In the genomic region with DNA sequence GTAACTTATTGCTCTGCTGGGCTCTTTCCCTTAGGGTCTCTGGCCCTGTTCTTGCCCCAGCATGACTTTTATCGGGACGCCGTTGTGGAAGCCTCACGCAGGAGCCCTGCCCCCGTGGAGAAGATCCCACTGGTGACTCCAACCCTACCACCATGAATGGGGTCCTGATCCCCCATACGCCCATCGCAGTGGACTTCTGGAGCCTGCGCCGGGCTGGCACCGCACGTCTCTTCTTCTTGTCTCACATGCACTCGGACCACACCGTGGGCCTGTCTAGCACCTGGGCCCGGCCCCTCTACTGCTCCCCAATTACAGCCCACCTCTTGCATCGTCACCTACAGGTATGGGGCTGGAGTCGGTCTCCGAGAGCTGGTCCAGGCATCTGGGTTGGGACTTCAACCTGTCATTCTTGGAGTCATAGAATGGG, we compare ENCODE assay signal across 1 cellular context.
TF ChIP-seq lines count a peak whose summit lies in the region.

No MANE protein-coding gene starts in this region.

TF ChIP-seq in K562, 482 proteins besides CTCF, POLR2A, EP300 and RAD21 (continued from another document):
- TF ChIP-seq, protein P1, sequence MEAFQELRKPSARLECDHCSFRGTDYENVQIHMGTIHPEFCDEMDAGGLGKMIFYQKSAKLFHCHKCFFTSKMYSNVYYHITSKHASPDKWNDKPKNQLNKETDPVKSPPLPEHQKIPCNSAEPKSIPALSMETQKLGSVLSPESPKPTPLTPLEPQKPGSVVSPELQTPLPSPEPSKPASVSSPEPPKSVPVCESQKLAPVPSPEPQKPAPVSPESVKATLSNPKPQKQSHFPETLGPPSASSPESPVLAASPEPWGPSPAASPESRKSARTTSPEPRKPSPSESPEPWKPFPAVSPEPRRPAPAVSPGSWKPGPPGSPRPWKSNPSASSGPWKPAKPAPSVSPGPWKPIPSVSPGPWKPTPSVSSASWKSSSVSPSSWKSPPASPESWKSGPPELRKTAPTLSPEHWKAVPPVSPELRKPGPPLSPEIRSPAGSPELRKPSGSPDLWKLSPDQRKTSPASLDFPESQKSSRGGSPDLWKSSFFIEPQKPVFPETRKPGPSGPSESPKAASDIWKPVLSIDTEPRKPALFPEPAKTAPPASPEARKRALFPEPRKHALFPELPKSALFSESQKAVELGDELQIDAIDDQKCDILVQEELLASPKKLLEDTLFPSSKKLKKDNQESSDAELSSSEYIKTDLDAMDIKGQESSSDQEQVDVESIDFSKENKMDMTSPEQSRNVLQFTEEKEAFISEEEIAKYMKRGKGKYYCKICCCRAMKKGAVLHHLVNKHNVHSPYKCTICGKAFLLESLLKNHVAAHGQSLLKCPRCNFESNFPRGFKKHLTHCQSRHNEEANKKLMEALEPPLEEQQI (IDR thresholded peaks at IDR 0.05): peak; percentile 13; the same call in 1 of the 2 replicates
- TF ChIP-seq SMARCA4 (IDR thresholded peaks at IDR 0.05) (peak; percentile 60; the same call in 1 of the 2 replicates), RBBP5 (IDR thresholded peaks at IDR 0.05; ENCODE audit: borderline replicate concordance, insufficient read depth, low read length, poor library complexity, severe bottlenecking) (peak; percentile 64), MEF2A (IDR thresholded peaks at IDR 0.05; ENCODE audit: control insufficient read depth, low read depth, low read length) (no peak), ZFP30 (CRISPR knock-in tag; IDR thresholded peaks at IDR 0.05; ENCODE audit: borderline replicate concordance) (no peak), ZNF589 (CRISPR knock-in tag; IDR thresholded peaks at IDR 0.05; ENCODE audit: low read depth) (0 out of 2 replicates have a peak, but pooled peaks have one; percentile 25), POLR2B (IDR thresholded peaks at IDR 0.05; ENCODE audit: low read depth, partially characterized antibody) (peak; percentile 78), KLF16 (IDR thresholded peaks at IDR 0.05) (no peak), E4F1 (CRISPR knock-in tag; IDR thresholded peaks at IDR 0.05; ENCODE audit: borderline replicate concordance) (no peak), ZBTB17 (CRISPR knock-in tag; IDR thresholded peaks at IDR 0.05) (no peak), SMARCC2 (IDR thresholded peaks at IDR 0.05; ENCODE audit: low read depth) (peak; percentile 52; the same call in 1 of the 2 replicates), HSF4 (CRISPR knock-in tag; IDR thresholded peaks at IDR 0.05; ENCODE audit: borderline replicate concordance) (no peak), SAFB (IDR thresholded peaks at IDR 0.05; ENCODE audit: borderline replicate concordance, low read depth, low read length) (0 out of 2 replicates have a peak, but pooled peaks have one; percentile 79), SMAD1 (IDR thresholded peaks at IDR 0.05; ENCODE audit: low read depth, low read length, partially characterized antibody) (no peak), NEUROD1 (IDR thresholded peaks at IDR 0.05; ENCODE audit: borderline replicate concordance, low read depth, low read length, partially characterized antibody) (no peak), TOE1 (IDR thresholded peaks at IDR 0.05; ENCODE audit: borderline replicate concordance) (0 out of 2 replicates have a peak, but pooled peaks have one; percentile 17), TOE1 (CRISPR knock-in tag; IDR thresholded peaks at IDR 0.05; ENCODE audit: borderline replicate concordance, low read depth) (no peak), CREB1 (IDR thresholded peaks at IDR 0.05) (no peak; the same call in 1 of the 2 replicates), CREB1 (CRISPR knock-in tag; IDR thresholded peaks at IDR 0.05) (no peak), SP2 (IDR thresholded peaks at IDR 0.05; ENCODE audit: extremely low read depth, low read depth, low read length, poor library complexity, severe bottlenecking) (peak; percentile 22), MIER1 (IDR thresholded peaks at IDR 0.05; ENCODE audit: low read depth) (peak; percentile 40; the same call in 1 of the 2 replicates), DNMT1 (IDR thresholded peaks at IDR 0.05) (0 out of 2 replicates have a peak, but pooled peaks have one; percentile 60), ZNF512 (tag; IDR thresholded peaks at IDR 0.05) (peak; percentile 98), MTA1 (IDR thresholded peaks at IDR 0.05; ENCODE audit: borderline replicate concordance) (peak; percentile 53; the same call in 1 of the 2 replicates), GATAD2A (IDR thresholded peaks at IDR 0.05) (0 out of 2 replicates have a peak, but pooled peaks have one; percentile 1), TAF7 (tag; IDR thresholded peaks at IDR 0.05) (peak; percentile 59; the same call in 1 of the 2 replicates), FOXK2 (conservative IDR thresholded peaks at IDR 0.05 in 1 of 2, IDR thresholded peaks at IDR 0.05 in 1 of 2; ENCODE audit: low read depth in 2 of 2) (no peak), TAF9B (IDR thresholded peaks at IDR 0.05; ENCODE audit: partially characterized antibody) (peak; percentile 43), ZNF785 (CRISPR knock-in tag; IDR thresholded peaks at IDR 0.05) (no peak), EP400 (IDR thresholded peaks at IDR 0.05) (peak; percentile 33), RCOR1 (IDR thresholded peaks at IDR 0.05; ENCODE audit: borderline replicate concordance in 1 of 2, low read depth in 2 of 2, low read length in 2 of 2) (no peak), ATF7 (IDR thresholded peaks at IDR 0.05) (no peak), NCOA1 (IDR thresholded peaks at IDR 0.05; ENCODE audit: low read depth) (no peak), RFX7 (CRISPR knock-in tag; IDR thresholded peaks at IDR 0.05) (no peak), ZNF408 (CRISPR knock-in tag; IDR thresholded peaks at IDR 0.05; ENCODE audit: low read depth) (no peak), SMAD3 (CRISPR knock-in tag; conservative IDR thresholded peaks at IDR 0.05) (no peak), CCAR2 (IDR thresholded peaks at IDR 0.05; ENCODE audit: low read depth, low read length) (no peak), HINFP (tag; conservative IDR thresholded peaks at IDR 0.05; ENCODE audit: low read depth) (0 out of 2 replicates have a peak, but pooled peaks have one; percentile 49), USF1 (CRISPR knock-in tag; IDR thresholded peaks at IDR 0.05) (no peak), ZFX (CRISPR knock-in tag; IDR thresholded peaks at IDR 0.05) (peak; percentile 37; the same call in 1 of the 2 replicates), HDAC1 (IDR thresholded peaks at IDR 0.05) (0 out of 4 replicates have a peak, but pooled peaks of 1 of the 2 experiments have one; percentile 29)
- TF ChIP-seq, protein P2, sequence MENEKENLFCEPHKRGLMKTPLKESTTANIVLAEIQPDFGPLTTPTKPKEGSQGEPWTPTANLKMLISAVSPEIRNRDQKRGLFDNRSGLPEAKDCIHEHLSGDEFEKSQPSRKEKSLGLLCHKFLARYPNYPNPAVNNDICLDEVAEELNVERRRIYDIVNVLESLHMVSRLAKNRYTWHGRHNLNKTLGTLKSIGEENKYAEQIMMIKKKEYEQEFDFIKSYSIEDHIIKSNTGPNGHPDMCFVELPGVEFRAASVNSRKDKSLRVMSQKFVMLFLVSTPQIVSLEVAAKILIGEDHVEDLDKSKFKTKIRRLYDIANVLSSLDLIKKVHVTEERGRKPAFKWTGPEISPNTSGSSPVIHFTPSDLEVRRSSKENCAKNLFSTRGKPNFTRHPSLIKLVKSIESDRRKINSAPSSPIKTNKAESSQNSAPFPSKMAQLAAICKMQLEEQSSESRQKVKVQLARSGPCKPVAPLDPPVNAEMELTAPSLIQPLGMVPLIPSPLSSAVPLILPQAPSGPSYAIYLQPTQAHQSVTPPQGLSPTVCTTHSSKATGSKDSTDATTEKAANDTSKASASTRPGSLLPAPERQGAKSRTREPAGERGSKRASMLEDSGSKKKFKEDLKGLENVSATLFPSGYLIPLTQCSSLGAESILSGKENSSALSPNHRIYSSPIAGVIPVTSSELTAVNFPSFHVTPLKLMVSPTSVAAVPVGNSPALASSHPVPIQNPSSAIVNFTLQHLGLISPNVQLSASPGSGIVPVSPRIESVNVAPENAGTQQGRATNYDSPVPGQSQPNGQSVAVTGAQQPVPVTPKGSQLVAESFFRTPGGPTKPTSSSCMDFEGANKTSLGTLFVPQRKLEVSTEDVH (IDR thresholded peaks at IDR 0.05; ENCODE audit: low read depth, partially characterized antibody): no peak
- TF ChIP-seq, protein P3, sequence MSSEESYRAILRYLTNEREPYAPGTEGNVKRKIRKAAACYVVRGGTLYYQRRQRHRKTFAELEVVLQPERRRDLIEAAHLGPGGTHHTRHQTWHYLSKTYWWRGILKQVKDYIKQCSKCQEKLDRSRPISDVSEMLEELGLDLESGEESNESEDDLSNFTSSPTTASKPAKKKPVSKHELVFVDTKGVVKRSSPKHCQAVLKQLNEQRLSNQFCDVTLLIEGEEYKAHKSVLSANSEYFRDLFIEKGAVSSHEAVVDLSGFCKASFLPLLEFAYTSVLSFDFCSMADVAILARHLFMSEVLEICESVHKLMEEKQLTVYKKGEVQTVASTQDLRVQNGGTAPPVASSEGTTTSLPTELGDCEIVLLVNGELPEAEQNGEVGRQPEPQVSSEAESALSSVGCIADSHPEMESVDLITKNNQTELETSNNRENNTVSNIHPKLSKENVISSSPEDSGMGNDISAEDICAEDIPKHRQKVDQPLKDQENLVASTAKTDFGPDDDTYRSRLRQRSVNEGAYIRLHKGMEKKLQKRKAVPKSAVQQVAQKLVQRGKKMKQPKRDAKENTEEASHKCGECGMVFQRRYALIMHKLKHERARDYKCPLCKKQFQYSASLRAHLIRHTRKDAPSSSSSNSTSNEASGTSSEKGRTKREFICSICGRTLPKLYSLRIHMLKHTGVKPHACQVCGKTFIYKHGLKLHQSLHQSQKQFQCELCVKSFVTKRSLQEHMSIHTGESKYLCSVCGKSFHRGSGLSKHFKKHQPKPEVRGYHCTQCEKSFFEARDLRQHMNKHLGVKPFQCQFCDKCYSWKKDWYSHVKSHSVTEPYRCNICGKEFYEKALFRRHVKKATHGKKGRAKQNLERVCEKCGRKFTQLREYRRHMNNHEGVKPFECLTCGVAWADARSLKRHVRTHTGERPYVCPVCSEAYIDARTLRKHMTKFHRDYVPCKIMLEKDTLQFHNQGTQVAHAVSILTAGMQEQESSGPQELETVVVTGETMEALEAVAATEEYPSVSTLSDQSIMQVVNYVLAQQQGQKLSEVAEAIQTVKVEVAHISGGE (CRISPR knock-in tag; IDR thresholded peaks at IDR 0.05): peak in 1 of 3 experiments; percentile 27; a peak in 1 of 6 replicates
- TF ChIP-seq, protein P4, sequence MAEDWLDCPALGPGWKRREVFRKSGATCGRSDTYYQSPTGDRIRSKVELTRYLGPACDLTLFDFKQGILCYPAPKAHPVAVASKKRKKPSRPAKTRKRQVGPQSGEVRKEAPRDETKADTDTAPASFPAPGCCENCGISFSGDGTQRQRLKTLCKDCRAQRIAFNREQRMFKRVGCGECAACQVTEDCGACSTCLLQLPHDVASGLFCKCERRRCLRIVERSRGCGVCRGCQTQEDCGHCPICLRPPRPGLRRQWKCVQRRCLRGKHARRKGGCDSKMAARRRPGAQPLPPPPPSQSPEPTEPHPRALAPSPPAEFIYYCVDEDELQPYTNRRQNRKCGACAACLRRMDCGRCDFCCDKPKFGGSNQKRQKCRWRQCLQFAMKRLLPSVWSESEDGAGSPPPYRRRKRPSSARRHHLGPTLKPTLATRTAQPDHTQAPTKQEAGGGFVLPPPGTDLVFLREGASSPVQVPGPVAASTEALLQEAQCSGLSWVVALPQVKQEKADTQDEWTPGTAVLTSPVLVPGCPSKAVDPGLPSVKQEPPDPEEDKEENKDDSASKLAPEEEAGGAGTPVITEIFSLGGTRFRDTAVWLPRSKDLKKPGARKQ (CRISPR knock-in tag; IDR thresholded peaks at IDR 0.05): no peak
